In genomic region chr20:6746901-6747609, GRCh38 we compare ENCODE assay signal across 2 cellular contexts.
TF ChIP-seq lines count a peak whose summit lies in the region.

No MANE protein-coding gene starts in this region.

TF ChIP-seq in HepG2, 621 proteins besides CTCF, POLR2A, EP300 and RAD21:
- TF ChIP-seq SAFB2 (CRISPR knock-in tag; IDR thresholded peaks at IDR 0.05; ENCODE audit: borderline replicate concordance, low read depth) (no peak), ZNF24 (IDR thresholded peaks at IDR 0.05) (peak; percentile 79; the same call in 1 of the 2 replicates)

TF ChIP-seq in H1, 55 proteins besides CTCF, POLR2A, EP300 and RAD21:
- TF ChIP-seq KDM1A (IDR thresholded peaks at IDR 0.05; ENCODE audit: borderline replicate concordance, low read length) (no peak), TBP (IDR thresholded peaks at IDR 0.05; ENCODE audit: low read depth, low read length) (peak; percentile 98)
